ENCODE assay signal across 27 cellular contexts in the genomic region with DNA sequence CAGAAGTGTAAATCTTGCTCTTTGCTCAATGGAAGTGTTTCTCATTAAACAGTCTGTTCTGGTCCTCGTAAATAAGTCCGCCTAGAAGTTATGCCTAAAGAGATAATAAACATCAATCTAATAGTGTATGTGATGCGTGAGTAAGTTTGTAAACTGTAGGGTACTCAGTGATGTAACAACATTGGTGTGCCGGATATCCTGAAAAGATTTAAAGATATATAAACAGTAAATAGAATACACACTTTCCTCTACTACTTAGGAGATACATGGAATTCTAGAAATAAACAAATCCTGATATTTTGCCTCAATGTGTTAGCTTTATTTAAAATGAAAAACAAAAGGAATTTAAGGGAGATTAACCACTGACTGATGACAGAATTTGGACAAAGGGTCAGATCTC.
DNase-seq lines count a peak whose midpoint lies in the region; ATAC-seq, FAIRE-seq and TF ChIP-seq lines count a peak whose summit lies in the region.
"Had no signal": no experiment of that assay in that cellular context is flagged by ENCODE, and none has a peak within 500 bp of the region (broad histone marks: within the 10 kb centered on the region; RNA-seq: fewer than 3 reads in every experiment).

No MANE protein-coding gene starts in this region.

- H3K27ac Mint-ChIP-seq in activated CD8-positive, alpha-beta T cell treated with anti-CD3 and anti-CD28 coated beads, Interleukin-2, amount 10 ng/mL, durations not matched to agents 7 days and 5 days: no peak overlapping the region
- no peak overlapping the region for H3K27ac Mint-ChIP-seq in activated naive CD4-positive, alpha-beta T cell treated with anti-CD3 and anti-CD28 coated beads, Interleukin-2, amount 50 U/mL, for 72 hours
- H3K27ac Mint-ChIP-seq: CD4-positive, CD25-positive, alpha-beta regulatory T cell; GM23338; T-helper 1 cell treated with Interleukin-12 subunit alpha and Interleukin-12 subunit beta and Interleukin-4 antibody, amounts not matched to agents 30 μg/mL and 1 μg/mL, for 36 hours had no signal

- POLR2A ChIA-PET in HEK293T (lab: Yijun Ruan, JAX): no interaction called here
- POLR2A ChIA-PET in activated CD8-positive, alpha-beta T cell treated with anti-CD3 and anti-CD28 coated beads, Interleukin-2, amount 10 ng/mL, durations not matched to agents 7 days and 5 days (lab: Charles Lee): no interaction called here

- H3K9me3 ChIP-seq in SJSA1 (replicated peaks): no peaks in the 10 kb centered on the region
- H3K9me3 ChIP-seq: BLaER1, HAP-1 had no signal

- DNase-seq in ELR (ENCODE audit: low read depth) (peak; percentile 35), HEK293T (ENCODE audit: extremely low spot score) (no peak), SJSA1 (ENCODE audit: low read depth in 1 of 2, low spot score in 2 of 2) (peak in 1 of 2 experiments; percentile 69), SIG-M5 treated with dmso at 0.1 percent for 504 hours (lab: John Stamatoyannopoulos, UW; ENCODE audit: unreplicated experiment) (no peak), COLO668 (lab: John Stamatoyannopoulos, UW; ENCODE audit: unreplicated experiment) (no peak)
- DNase-seq in activated CD8-positive, alpha-beta T cell treated with anti-CD3 and anti-CD28 coated beads, Interleukin-2, amount 10 ng/mL, durations not matched to agents 7 days and 5 days: no peak
- DNase-seq in activated naive CD4-positive, alpha-beta T cell treated with anti-CD3 and anti-CD28 coated beads, Interleukin-2, amount 50 U/mL, for 72 hours (ENCODE audit: low spot score in 2 of 2): no peak
- DNase-seq: CD4-positive, CD25-positive, alpha-beta regulatory T cell; EL; GF-D8; MV-4-11; NCI-H1105; NCI-H2029 treated with DMSO at 0.1 percent for 48 hours; NCI-H446 treated with DMSO at 0.1 percent for 48 hours; NCI-H526; NCI-H82; NK-92 treated with Interleukin-12 subunit alpha and Interleukin-12 subunit beta, amount 100 ng/mL, for 24 hours; PC-9 had no signal

- no peaks in the 10 kb centered on the region for H3K9me3 Mint-ChIP-seq in activated CD8-positive, alpha-beta T cell treated with anti-CD3 and anti-CD28 coated beads, Interleukin-2, amount 10 ng/mL, durations not matched to agents 7 days and 5 days (ENCODE audit: insufficient read depth)
- peaks cover 0 to 4% of the 10 kb centered on the region in 2 donors for H3K9me3 Mint-ChIP-seq in activated naive CD4-positive, alpha-beta T cell treated with anti-CD3 and anti-CD28 coated beads, Interleukin-2, amount 50 U/mL, for 72 hours
- H3K9me3 Mint-ChIP-seq: T-helper 1 cell treated with Interleukin-12 subunit alpha and Interleukin-12 subunit beta and Interleukin-4 antibody, amounts not matched to agents 30 μg/mL and 1 μg/mL, for 36 hours had no signal

- no peaks in the 10 kb centered on the region for H3K4me1 Mint-ChIP-seq in activated CD8-positive, alpha-beta T cell treated with anti-CD3 and anti-CD28 coated beads, Interleukin-2, amount 10 ng/mL, durations not matched to agents 7 days and 5 days (ENCODE audit: low read depth)
- H3K4me1 Mint-ChIP-seq: CD4-positive, CD25-positive, alpha-beta regulatory T cell; GM23338 had no signal

- CTCF ChIA-PET in HEK293T (lab: Yijun Ruan, JAX): no interaction called here
- CTCF ChIA-PET in activated CD8-positive, alpha-beta T cell treated with anti-CD3 and anti-CD28 coated beads, Interleukin-2, amount 10 ng/mL, durations not matched to agents 7 days and 5 days (lab: Charles Lee): no interaction called here

- FAIRE-seq in islet of Langerhans (lab: Jason Lieb, UNC): peak; percentile 38
- FAIRE-seq: D721Med, GM12891 had no signal

- H3K36me3 Mint-ChIP-seq in activated CD8-positive, alpha-beta T cell treated with anti-CD3 and anti-CD28 coated beads, Interleukin-2, amount 10 ng/mL, durations not matched to agents 7 days and 5 days (ENCODE audit: low read depth): peaks cover 2% of the 10 kb centered on the region
- no peaks in the 10 kb centered on the region for H3K36me3 Mint-ChIP-seq in activated naive CD4-positive, alpha-beta T cell treated with anti-CD3 and anti-CD28 coated beads, Interleukin-2, amount 50 U/mL, for 72 hours
- H3K36me3 Mint-ChIP-seq: CD4-positive, CD25-positive, alpha-beta regulatory T cell had no signal

- peaks cover 32% of the 10 kb centered on the region for H3K4me1 ChIP-seq in SJSA1 (replicated peaks)
- H3K4me1 ChIP-seq: BLaER1, HAP-1 had no signal

- H3K4me3 Mint-ChIP-seq in activated CD8-positive, alpha-beta T cell treated with anti-CD3 and anti-CD28 coated beads, Interleukin-2, amount 10 ng/mL, durations not matched to agents 7 days and 5 days: no peak overlapping the region
- H3K4me3 Mint-ChIP-seq: CD4-positive, CD25-positive, alpha-beta regulatory T cell; GM23338; T-helper 1 cell treated with Interleukin-12 subunit alpha and Interleukin-12 subunit beta and Interleukin-4 antibody, amounts not matched to agents 30 μg/mL and 1 μg/mL, for 36 hours had no signal

- peak overlapping the region; percentile 41 for H3K27ac ChIP-seq in SJSA1
- H3K27ac ChIP-seq: BLaER1, HL-60, PC-9 had no signal

- H3K36me3 ChIP-seq in SJSA1: no peaks in the 10 kb centered on the region
- H3K36me3 ChIP-seq: BLaER1, HAP-1 had no signal

- H3K27me3 ChIP-seq in SJSA1 (replicated peaks): no peaks in the 10 kb centered on the region
- H3K27me3 ChIP-seq: BLaER1 had no signal

- peaks cover 4% of the 10 kb centered on the region for H3K27me3 Mint-ChIP-seq in activated CD8-positive, alpha-beta T cell treated with anti-CD3 and anti-CD28 coated beads, Interleukin-2, amount 10 ng/mL, durations not matched to agents 7 days and 5 days (ENCODE audit: low read depth)

- no peak for ATAC-seq in activated CD8-positive, alpha-beta T cell treated with anti-CD3 and anti-CD28 coated beads, Interleukin-2, amount 10 ng/mL, durations not matched to agents 7 days and 5 days
- no peak for ATAC-seq in activated naive CD4-positive, alpha-beta T cell treated with anti-CD3 and anti-CD28 coated beads, Interleukin-2, amount 50 U/mL, for 72 hours
- ATAC-seq: GM23338, Right ventricle myocardium inferior had no signal

- no peak overlapping the region for H3K4me3 ChIP-seq in SJSA1
- H3K4me3 ChIP-seq: BLaER1, GM23338, HAP-1, PC-9 had no signal

TF ChIP-seq in HEK293T, 16 proteins besides CTCF, POLR2A, EP300 and RAD21:
- no peak for TF ChIP-seq HDGF (IDR thresholded peaks at IDR 0.05; ENCODE audit: borderline replicate concordance)
- TF ChIP-seq, protein P1, sequence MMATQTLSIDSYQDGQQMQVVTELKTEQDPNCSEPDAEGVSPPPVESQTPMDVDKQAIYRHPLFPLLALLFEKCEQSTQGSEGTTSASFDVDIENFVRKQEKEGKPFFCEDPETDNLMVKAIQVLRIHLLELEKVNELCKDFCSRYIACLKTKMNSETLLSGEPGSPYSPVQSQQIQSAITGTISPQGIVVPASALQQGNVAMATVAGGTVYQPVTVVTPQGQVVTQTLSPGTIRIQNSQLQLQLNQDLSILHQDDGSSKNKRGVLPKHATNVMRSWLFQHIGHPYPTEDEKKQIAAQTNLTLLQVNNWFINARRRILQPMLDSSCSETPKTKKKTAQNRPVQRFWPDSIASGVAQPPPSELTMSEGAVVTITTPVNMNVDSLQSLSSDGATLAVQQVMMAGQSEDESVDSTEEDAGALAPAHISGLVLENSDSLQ (IDR thresholded peaks at IDR 0.05): peak; percentile 34
TF ChIP-seq in HEK293T: peak in this region for 1.
